In the genomic region with DNA sequence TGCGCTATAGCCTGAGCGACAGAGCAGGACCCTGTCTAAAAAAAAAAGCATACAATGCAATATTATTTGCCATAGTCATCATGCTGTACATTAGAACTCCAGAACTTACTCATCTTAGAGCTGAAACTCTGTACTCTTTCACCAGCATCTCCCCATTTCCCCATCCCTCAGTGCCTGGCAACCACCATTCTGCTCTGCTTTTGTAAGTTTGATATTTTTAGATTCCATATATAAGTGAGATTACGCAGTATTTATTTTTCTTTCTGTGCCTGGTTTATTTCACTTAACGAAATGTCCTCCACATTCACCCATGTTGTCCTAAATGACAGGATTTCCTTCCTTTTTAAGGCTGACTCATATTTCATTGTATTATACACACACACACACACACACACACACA, we compare ENCODE assay signal across 20 cellular contexts.
DNase-seq lines count a peak whose midpoint lies in the region; ATAC-seq and TF ChIP-seq lines count a peak whose summit lies in the region.
"Had no signal": no experiment of that assay in that cellular context is flagged by ENCODE, and none has a peak within 500 bp of the region (broad histone marks: within the 10 kb centered on the region; RNA-seq: fewer than 3 reads in every experiment).

No MANE protein-coding gene starts in this region.

- ATAC-seq in PC-3, result 0 out of 2 replicates have a peak, but pooled peaks have one; percentile 38
- ATAC-seq in GM18861 (IDR thresholded peaks at IDR 0.05; ENCODE audit: unreplicated experiment), result no peak
- no peak for ATAC-seq in HG02678 (IDR thresholded peaks at IDR 0.05; ENCODE audit: unreplicated experiment)
- ATAC-seq in GM21423 (IDR thresholded peaks at IDR 0.05; ENCODE audit: unreplicated experiment), result no peak
- ATAC-seq: effector memory CD8-positive, alpha-beta T cell; lower lobe of right lung had no signal

- no peak overlapping the region for H3K27ac ChIP-seq in PC-3 (ENCODE audit: low read length)
- H3K27ac ChIP-seq in SJCRH30, result no peak overlapping the region
- H3K27ac ChIP-seq: adrenal gland, lower lobe of right lung, SJSA1, spleen, WERI-Rb-1 had no signal

- H4K20me1 ChIP-seq in PC-3 (ENCODE audit: low read length), result no peaks in the 10 kb centered on the region

- peak overlapping the region; percentile 31 for H3K27ac Mint-ChIP-seq in dendritic cell treated with granulocyte-macrophage colony-stimulating factor and Interleukin-4, amounts not matched to agents 40 ng/mL and 50 ng/mL, for 4 days
- H3K27ac Mint-ChIP-seq: B cell; effector memory CD8-positive, alpha-beta T cell; type B pancreatic cell had no signal

- H3K27me3 ChIP-seq in PC-3 (ENCODE audit: low read length) (no peaks in the 10 kb centered on the region), SJCRH30 (no peaks in the 10 kb centered on the region)
- H3K27me3 ChIP-seq: adrenal gland, SJSA1, spleen had no signal

- H3K36me3 ChIP-seq in PC-3 (ENCODE audit: low read depth, low read length), result no peaks in the 10 kb centered on the region
- no peaks in the 10 kb centered on the region for H3K36me3 ChIP-seq in SJCRH30
- H3K36me3 ChIP-seq: adrenal gland, lower lobe of right lung, SJSA1, spleen, WERI-Rb-1 had no signal

- no peak overlapping the region for H3K4me3 Mint-ChIP-seq in dendritic cell treated with granulocyte-macrophage colony-stimulating factor and Interleukin-4, amounts not matched to agents 40 ng/mL and 50 ng/mL, for 4 days
- H3K4me3 Mint-ChIP-seq: B cell; effector memory CD8-positive, alpha-beta T cell; type B pancreatic cell had no signal

- H3K4me1 ChIP-seq in PC-3 (ENCODE audit: insufficient read depth, low read length) (peaks cover 5% of the 10 kb centered on the region; the same call in 1 of the 2 replicates), SJCRH30 (peaks cover 12% of the 10 kb centered on the region)
- H3K4me1 ChIP-seq: adrenal gland, lower lobe of right lung, spleen had no signal

- no peak for TF ChIP-seq CTCF in PC-3 (conservative IDR thresholded peaks at IDR 0.05; ENCODE audit: low read depth, low read length)

- H3K79me2 ChIP-seq in PC-3 (ENCODE audit: low read length), result no peaks in the 10 kb centered on the region

- CTCF ChIA-PET in PC-3 (lab: Charles Lee), result interaction anchor here (0.7 kb wide), 1 partner anchor 126 kb away, joined by 6 read pairs; no protein-coding TSS in a partner anchor

- H2AFZ ChIP-seq in PC-3 (ENCODE audit: low read length), result no peak overlapping the region

- peaks cover 2% of the 10 kb centered on the region for H3K27me3 Mint-ChIP-seq in dendritic cell treated with granulocyte-macrophage colony-stimulating factor and Interleukin-4, amounts not matched to agents 40 ng/mL and 50 ng/mL, for 4 days
- H3K27me3 Mint-ChIP-seq: effector memory CD8-positive, alpha-beta T cell; type B pancreatic cell had no signal

- H3K4me3 ChIP-seq in PC-3 (ENCODE audit: low read length) (no peak overlapping the region), SJCRH30 (no peak overlapping the region)
- H3K4me3 ChIP-seq: adrenal gland, lower lobe of right lung, SJSA1, spleen had no signal

- H3K4me2 ChIP-seq in PC-3 (ENCODE audit: low read length), result no peak overlapping the region

- H3K9me2 ChIP-seq in PC-3 (replicated peaks; ENCODE audit: low read length), result no peaks in the 10 kb centered on the region

- no peaks in the 10 kb centered on the region for H3K9me3 Mint-ChIP-seq in dendritic cell treated with granulocyte-macrophage colony-stimulating factor and Interleukin-4, amounts not matched to agents 40 ng/mL and 50 ng/mL, for 4 days
- H3K9me3 Mint-ChIP-seq: effector memory CD8-positive, alpha-beta T cell; type B pancreatic cell had no signal

- no peaks in the 10 kb centered on the region for H3K36me3 Mint-ChIP-seq in dendritic cell treated with granulocyte-macrophage colony-stimulating factor and Interleukin-4, amounts not matched to agents 40 ng/mL and 50 ng/mL, for 4 days (ENCODE audit: low read depth)
- H3K36me3 Mint-ChIP-seq: type B pancreatic cell had no signal

- intact Hi-C loops in PC-3 (cut with micrococcal nuclease), result no loop called here
- intact Hi-C loops in dendritic cell treated with granulocyte-macrophage colony-stimulating factor and Interleukin-4, amounts not matched to agents 40 ng/mL and 50 ng/mL, for 4 days (cut with micrococcal nuclease), result no loop called here

- BruUV-seq in PC-3 (replicated peaks; lab: Mats Ljungman, UMichigan), result no TSS peak

- POLR2A ChIA-PET in PC-3 (lab: Charles Lee; ENCODE audit: unreplicated experiment), result interaction anchor here (0.5 kb wide), 1 partner anchor 191 kb away, joined by 3 read pairs; no protein-coding TSS in a partner anchor

- no peak overlapping the region for H3K9ac ChIP-seq in PC-3 (ENCODE audit: low read length)

- H3K4me1 Mint-ChIP-seq in dendritic cell treated with granulocyte-macrophage colony-stimulating factor and Interleukin-4, amounts not matched to agents 40 ng/mL and 50 ng/mL, for 4 days (ENCODE audit: low read depth), result peaks cover 18% of the 10 kb centered on the region
- H3K4me1 Mint-ChIP-seq: B cell had no signal

- no peaks in the 10 kb centered on the region for H3F3A ChIP-seq in PC-3 (ENCODE audit: low read length, unreplicated experiment)

- DNase-seq in EL, result peak; percentile 9
- peak; percentile 17 for DNase-seq in PC-3
- peak; percentile 27 for DNase-seq in hepatic stellate cell (ENCODE audit: low spot score)
- DNase-seq in SJCRH30, result no peak
- DNase-seq: activated gamma-delta T cell; adrenal gland; effector memory CD8-positive, alpha-beta T cell; hippocampal formation; lower lobe of right lung; NCI-H1694; NCI-H226; spleen; WERI-Rb-1 had no signal

- H3K9me3 ChIP-seq in PC-3 (ENCODE audit: low read length) (no peaks in the 10 kb centered on the region), SJCRH30 (replicated peaks) (no peaks in the 10 kb centered on the region)
- H3K9me3 ChIP-seq: adrenal gland, lower lobe of right lung, SJSA1, spleen had no signal

Comparison
In these comparisons a context has a peak if more than half of its experiments do, and no peak if none do; other contexts are left out.
1. DNase-seq: peak in EL (single experiment), PC-3 (single experiment) and hepatic stellate cell (single experiment); none in SJCRH30 (0 of 2).